ENCODE assay signal across 8 cellular contexts in genomic region chr6:16846399-16846778, GRCh38.
"Had no signal": no experiment of that assay in that cellular context is flagged by ENCODE, and none has a peak within 500 bp of the region (broad histone marks: within the 10 kb centered on the region; RNA-seq: fewer than 3 reads in every experiment).

No MANE protein-coding gene starts in this region.

- H3K9ac ChIP-seq: GM23248 had no signal

- H3K27ac ChIP-seq: GM23248 had no signal

- FAIRE-seq: HTR-8/SVneo had no signal

- ATAC-seq: HCT116 had no signal

- H3K9me3 ChIP-seq: HAP-1 had no signal

- H3K4me3 ChIP-seq: GM23248, HAP-1 had no signal

- H2AFZ ChIP-seq: GM23248 had no signal

- H3K36me3 ChIP-seq: HAP-1 had no signal

- DNase-seq: GM23248, GOT3, H7, HFFc6, KG1 had no signal
